In genomic region chr20:35994994-35995453, GRCh38 we compare ENCODE assay signal across 1 cellular context.
TF ChIP-seq lines count a peak whose summit lies in the region.

No MANE protein-coding gene starts in this region.

TF ChIP-seq in HepG2, 621 proteins besides CTCF, POLR2A, EP300 and RAD21 (continued from another document and continues in another):
- TF ChIP-seq TERF1 (CRISPR knock-in tag; IDR thresholded peaks at IDR 0.05) (no peak), ZBED4 (CRISPR knock-in tag; IDR thresholded peaks at IDR 0.05; ENCODE audit: borderline replicate concordance) (0 out of 2 replicates have a peak, but pooled peaks have one; percentile 58), ZZZ3 (CRISPR knock-in tag; IDR thresholded peaks at IDR 0.05; ENCODE audit: borderline replicate concordance) (no peak), BCL3 (CRISPR knock-in tag; IDR thresholded peaks at IDR 0.05) (no peak), TBL1XR1 (IDR thresholded peaks at IDR 0.05; ENCODE audit: borderline replicate concordance, low read length, partially characterized antibody) (no peak), ZNF850 (CRISPR knock-in tag; conservative IDR thresholded peaks at IDR 0.05) (no peak), TFAP4 (IDR thresholded peaks at IDR 0.05; ENCODE audit: borderline replicate concordance, low read depth) (no peak), KAT8 (CRISPR knock-in tag; IDR thresholded peaks at IDR 0.05) (0 out of 2 replicates have a peak, but pooled peaks have one; percentile 39), TMF1 (CRISPR knock-in tag; IDR thresholded peaks at IDR 0.05; ENCODE audit: low read depth) (no peak), ATM (IDR thresholded peaks at IDR 0.05; ENCODE audit: borderline replicate concordance) (no peak), GATAD2A (CRISPR knock-in tag; IDR thresholded peaks at IDR 0.05) (peak; percentile 44; the same call in 1 of the 2 replicates), KDM1A (CRISPR knock-in tag; IDR thresholded peaks at IDR 0.05) (no peak), AHDC1 (CRISPR knock-in tag; IDR thresholded peaks at IDR 0.05; ENCODE audit: borderline replicate concordance) (no peak), ZNF652 (CRISPR knock-in tag; IDR thresholded peaks at IDR 0.05; ENCODE audit: borderline replicate concordance, low read depth) (peak; percentile 61; the same call in 1 of the 2 replicates), ZXDC (CRISPR knock-in tag; IDR thresholded peaks at IDR 0.05) (no peak), YEATS4 (CRISPR knock-in tag; IDR thresholded peaks at IDR 0.05; ENCODE audit: borderline replicate concordance) (no peak), ZNF619 (CRISPR knock-in tag; IDR thresholded peaks at IDR 0.05) (no peak), ZNF207 (IDR thresholded peaks at IDR 0.05; ENCODE audit: borderline replicate concordance) (no peak), ZNF574 (CRISPR knock-in tag; IDR thresholded peaks at IDR 0.05) (0 out of 2 replicates have a peak, but pooled peaks have one; percentile 38), TARDBP (CRISPR knock-in tag; IDR thresholded peaks at IDR 0.05) (no peak), BCLAF1 (IDR thresholded peaks at IDR 0.05) (no peak), ZNF124 (CRISPR knock-in tag; IDR thresholded peaks at IDR 0.05) (no peak), ZNF691 (CRISPR knock-in tag; IDR thresholded peaks at IDR 0.05; ENCODE audit: borderline replicate concordance, low read depth) (no peak), ZBTB10 (CRISPR knock-in tag; IDR thresholded peaks at IDR 0.05; ENCODE audit: borderline replicate concordance) (no peak), ZNF326 (CRISPR knock-in tag; IDR thresholded peaks at IDR 0.05; ENCODE audit: borderline replicate concordance) (no peak), SAFB2 (CRISPR knock-in tag; IDR thresholded peaks at IDR 0.05; ENCODE audit: borderline replicate concordance, low read depth) (no peak)
